ENCODE assay signal across 29 cellular contexts in the genomic region with DNA sequence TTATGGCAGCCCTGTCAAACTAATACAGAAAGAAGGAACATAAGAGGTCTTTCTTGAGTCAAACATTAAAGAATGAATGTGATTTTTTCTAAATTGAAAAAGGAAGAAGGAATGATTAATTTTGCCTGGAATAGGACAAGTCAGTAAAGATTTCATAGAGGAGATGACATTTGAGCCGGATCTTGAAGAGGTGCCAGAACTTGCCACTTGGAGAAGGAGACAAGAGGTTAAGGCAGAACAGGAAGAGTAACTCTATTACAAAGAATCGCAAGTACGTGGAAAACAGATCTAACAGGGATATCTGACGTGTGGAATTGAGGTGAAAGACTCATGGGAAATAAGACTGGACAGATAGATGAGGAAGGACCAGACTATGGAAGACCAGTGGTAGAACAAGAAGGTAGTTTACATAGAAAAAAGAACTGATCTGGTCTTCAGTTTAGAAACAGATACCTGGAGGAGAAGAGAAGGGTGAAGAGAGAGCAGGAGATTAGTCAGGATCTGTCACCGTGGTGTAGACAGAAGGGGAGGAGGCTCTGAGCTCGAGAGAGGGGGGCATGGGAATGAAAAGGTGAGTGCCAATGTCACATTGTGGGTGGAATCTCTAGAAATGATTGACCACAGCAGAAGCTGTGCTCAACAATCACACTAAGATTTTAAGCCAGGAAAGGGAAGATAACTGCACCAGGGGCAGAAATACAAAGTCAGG. TPM values are rescaled to one million over a fixed set of nuclear protein-coding genes. Genes with fewer than 3 reads are reported as not detected.
DNase-seq lines count a peak whose midpoint lies in the region; ATAC-seq, FAIRE-seq and TF ChIP-seq lines count a peak whose summit lies in the region.
"Had no signal": no experiment of that assay in that cellular context is flagged by ENCODE, and none has a peak within 500 bp of the region (broad histone marks: within the 10 kb centered on the region; RNA-seq: fewer than 3 reads in every experiment).

No MANE protein-coding gene starts in this region.

- no peak for TF ChIP-seq EP300 in sigmoid colon (IDR thresholded peaks at IDR 0.05)

- 69 to 80% methylated on average over 6 of the region's 6 CpGs for whole genome bisulfite sequencing in sigmoid colon, 2 donors

- peak; percentile 41 for ATAC-seq in left lung
- ATAC-seq: gastroesophageal sphincter; left lobe of liver; Right ventricle myocardium inferior; stimulated activated naive B cell treated with anti-CD40 and anti-IgM and Interleukin-4, amounts not matched to agents 10 μg/mL and 1 μg/mL and 100 μg/mL, for 72 hours had no signal

- no TSS peak for BruUV-seq in A673 (replicated peaks; lab: Mats Ljungman, UMichigan)

- DNase-seq in NCI-H1694 (lab: John Stamatoyannopoulos, UW) = peak; percentile 47
- no peak for DNase-seq in NCI-H1694 treated with DMSO at 0.1 percent for 48 hours (lab: John Stamatoyannopoulos, UW)
- no peak for DNase-seq in D721Med (ENCODE audit: insufficient read length, low spot score)
- peak; percentile 12 for DNase-seq in NCI-H460 (ENCODE audit: extremely low read depth, low read depth)
- no peak for DNase-seq in left lung
- DNase-seq in A673 (ENCODE audit: low spot score) = no peak
- no peak for DNase-seq in NCI-H2227 (lab: John Stamatoyannopoulos, UW; ENCODE audit: unreplicated experiment)
- no peak for DNase-seq in sigmoid colon
- DNase-seq: activated CD4-positive, alpha-beta T cell treated with anti-CD3 and anti-CD28 coated beads for 4 hours; activated naive CD4-positive, alpha-beta T cell treated with anti-CD3 and anti-CD28 coated beads for 36 hours; activated T-cell treated with anti-CD3 and anti-CD28 coated beads, Interleukin-2, amount 50 U/mL, for 72 hours; adrenal gland; CD4-positive, alpha-beta T cell; hippocampal formation; Karpas-422; mesenchymal stem cell; MV-4-11; NCI-H146; NCI-H345; stimulated activated CD4-positive, alpha-beta T cell treated with anti-CD3 and anti-CD28 coated beads, Interleukin-4, amount 100 ng/mL, for 4 hours; stimulated activated naive B cell treated with anti-CD40 and anti-IgM and Interleukin-4, amounts not matched to agents 10 μg/mL and 1 μg/mL and 100 μg/mL, for 72 hours; uterus had no signal

- H3K9me3 ChIP-seq in left lung (no peaks in the 10 kb centered on the region), A673 (ENCODE audit: low read depth, low read length, poor library complexity, severe bottlenecking) (no peaks in the 10 kb centered on the region), sigmoid colon (no peaks in the 10 kb centered on the region)
- H3K9me3 ChIP-seq: adrenal gland, gastroesophageal sphincter, right lobe of liver, testis, uterus had no signal

- TF ChIP-seq CTCF in D721Med (IDR thresholded peaks at IDR 0.05; ENCODE audit: insufficient read depth, missing control alignments) (no peak), left lung (IDR thresholded peaks at IDR 0.05) (no peak), A673 (conservative IDR thresholded peaks at IDR 0.05; ENCODE audit: low read depth, low read length) (no peak), sigmoid colon (IDR thresholded peaks at IDR 0.05) (no peak)

- FAIRE-seq in D721Med (lab: Jason Lieb, UNC) = peak; percentile 85
- FAIRE-seq: endothelial cell of umbilical vein had no signal

- no peak overlapping the region for H3K27ac ChIP-seq in left lung
- no peak overlapping the region for H3K27ac ChIP-seq in A673 (ENCODE audit: low read depth, low read length, poor library complexity, severe bottlenecking)
- no peak overlapping the region for H3K27ac ChIP-seq in sigmoid colon
- H3K27ac ChIP-seq: adrenal gland, gastroesophageal sphincter, neural progenitor cell, right lobe of liver, testis, uterus had no signal

- POLR2A ChIA-PET in A673 (lab: Charles Lee; ENCODE audit: low non-redundant PET) = no interaction called here

- H3K27me3 ChIP-seq in left lung (no peaks in the 10 kb centered on the region), A673 (replicated peaks; ENCODE audit: insufficient read depth, low read depth, low read length, poor library complexity) (peaks cover 30% of the 10 kb centered on the region), sigmoid colon (no peaks in the 10 kb centered on the region)
- H3K27me3 ChIP-seq: adrenal gland, gastroesophageal sphincter, neural progenitor cell, right lobe of liver, testis, uterus had no signal

- H3K36me3 ChIP-seq in left lung (no peaks in the 10 kb centered on the region), A673 (ENCODE audit: insufficient read depth, low read length, poor library complexity, severe bottlenecking) (no peaks in the 10 kb centered on the region), sigmoid colon (no peaks in the 10 kb centered on the region)
- H3K36me3 ChIP-seq: adrenal gland, gastroesophageal sphincter, neural progenitor cell, right lobe of liver, uterus had no signal

- no peak for TF ChIP-seq POLR2A in sigmoid colon (IDR thresholded peaks at IDR 0.05)

- H3K4me3 ChIP-seq in left lung (no peak overlapping the region), A673 (ENCODE audit: low read depth, low read length, poor library complexity, severe bottlenecking) (no peak overlapping the region), sigmoid colon (no peak overlapping the region)
- H3K4me3 ChIP-seq: adrenal gland, gastroesophageal sphincter, neural progenitor cell, right lobe of liver, testis, uterus had no signal

- no peaks in the 10 kb centered on the region for H3K4me1 ChIP-seq in left lung
- H3K4me1 ChIP-seq in A673 (ENCODE audit: insufficient read depth, low read length, poor library complexity, severe bottlenecking) = no peaks in the 10 kb centered on the region
- no peaks in the 10 kb centered on the region for H3K4me1 ChIP-seq in sigmoid colon
- H3K4me1 ChIP-seq: adrenal gland, gastroesophageal sphincter, testis, uterus had no signal

- intact Hi-C loops in left lung (cut with DNase I) (no loop called here), A673 (cut with micrococcal nuclease; ENCODE audit: unreplicated experiment) (no loop called here), sigmoid colon (cut with DNase I) (no loop called here)

- CTCF ChIA-PET in A673 (lab: Charles Lee) = no interaction called here

RNA-seq across cellular contexts. Expression of a gene that starts 32.5 kb away (rescaled TPM):
- total RNA-seq in NCI-H460 (2014; rRNA removed; shearing (Covaris generic)) = 1.3 and 1.7 TPM in 2 replicates
- 0.29 and 0.35 TPM in 2 replicates for polyA plus RNA-seq in NCI-H460 (2014; cell fraction: nucleus; rRNA removed)
- 10 to 100 TPM; 18.1 to 18.7 TPM for total RNA-seq in left lung
- total RNA-seq in A673 (2021) = 1.2 and 1.8 TPM in 2 replicates
- 10 to 100 TPM in 3 of 4 donors, 1 to 10 TPM in 1; 9.7 to 24.6 (median 15.1) TPM for total RNA-seq in sigmoid colon
- 10 to 100 TPM; 18.3 to 58.7 (median 36.0) TPM for polyA plus RNA-seq in sigmoid colon

Comparison
In these comparisons a context has a peak if more than half of its experiments do, and no peak if none do; other contexts are left out.
1. DNase-seq: peak in NCI-H1694 (single experiment) and NCI-H460 (single experiment); none in NCI-H1694 treated with DMSO at 0.1 percent for 48 hours (single experiment), D721Med (single experiment), left lung (0 of 2), A673 (single experiment), NCI-H2227 (single experiment) and sigmoid colon (single experiment).